1 cellular context compared by ENCODE assay signal in genomic region chr17:64709481-64709880, GRCh38.
TF ChIP-seq lines count a peak whose summit lies in the region.

No MANE protein-coding gene starts in this region.

TF ChIP-seq in IMR-90, 13 proteins besides CTCF, POLR2A, EP300 and RAD21 (continued from another document):
- TF ChIP-seq USF2 (IDR thresholded peaks at IDR 0.05; ENCODE audit: low read depth, low read length), result no peak
